Comparison of ENCODE assay signal across 13 cellular contexts in the genomic region with DNA sequence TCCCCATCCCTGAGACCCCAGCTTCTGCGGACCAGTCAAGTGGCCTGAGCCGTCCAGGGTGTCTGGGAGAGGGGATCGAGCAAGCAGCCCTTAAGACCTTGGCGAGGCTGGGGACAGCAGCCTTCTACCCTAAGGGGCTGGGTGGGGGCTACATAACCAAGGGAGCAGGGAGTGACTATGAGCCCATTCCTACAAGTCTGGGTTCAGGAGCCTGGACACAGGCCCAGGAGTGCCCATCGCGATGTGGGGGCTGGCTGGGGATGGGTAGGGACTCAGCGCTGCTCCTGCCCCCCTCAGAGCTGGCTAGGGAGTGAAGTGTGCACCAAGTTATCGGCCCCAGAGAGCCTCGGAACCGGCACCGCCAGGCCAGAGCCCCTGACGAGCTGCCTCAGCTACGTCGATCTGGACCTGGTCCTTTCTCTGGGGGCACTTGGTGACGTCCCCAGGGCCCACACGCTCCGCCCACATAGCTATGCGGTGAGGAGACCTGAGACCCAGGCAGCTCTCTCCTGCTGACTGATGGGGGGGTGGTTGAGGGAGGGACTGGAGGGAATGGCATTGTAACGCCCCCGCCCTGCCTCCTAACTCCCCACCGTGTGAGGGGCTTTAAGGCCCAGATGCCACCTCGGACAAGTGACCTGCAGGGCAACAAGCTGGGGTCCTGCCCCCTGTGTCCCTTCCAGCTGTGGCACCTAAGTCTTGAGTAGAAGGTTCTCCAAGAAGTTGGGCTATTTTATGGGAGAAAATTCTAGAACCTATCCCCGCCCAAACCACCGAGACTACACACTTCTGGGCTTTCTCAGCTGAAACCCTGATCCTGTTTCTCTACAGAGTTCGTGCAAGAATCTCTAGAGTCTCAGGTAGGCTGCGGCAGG. TPM values are rescaled to one million over a fixed set of nuclear protein-coding genes. Genes with fewer than 3 reads are reported as not detected.
DNase-seq lines count a peak whose midpoint lies in the region; ATAC-seq and TF ChIP-seq lines count a peak whose summit lies in the region.
"Had no signal": no experiment of that assay in that cellular context is flagged by ENCODE, and none has a peak within 500 bp of the region (broad histone marks: within the 10 kb centered on the region; RNA-seq: fewer than 3 reads in every experiment).

No MANE protein-coding gene starts in this region.

- TF ChIP-seq POLR2A in HCT116 (IDR thresholded peaks at IDR 0.05; ENCODE audit: borderline replicate concordance, extremely low read depth, insufficient read depth, insufficient read length) = no peak

- TF ChIP-seq CTCF in Caco-2 (IDR thresholded peaks at IDR 0.05; ENCODE audit: insufficient read depth in 1 of 2, low read depth in 1 of 2, low read length in 1 of 2, severe bottlenecking in 1 of 2, unreplicated experiment in 1 of 2) (peak in 1 of 2 experiments; percentile 2), HCT116 (IDR thresholded peaks at IDR 0.05 in 2 of 3, conservative IDR thresholded peaks at IDR 0.05 in 1 of 3; ENCODE audit: borderline replicate concordance in 1 of 3, insufficient read depth in 1 of 3, low read depth in 2 of 3, low read length in 2 of 3) (no peak), brain (conservative IDR thresholded peaks at IDR 0.05) (no peak), osteocyte (IDR thresholded peaks at IDR 0.05) (no peak)

- ATAC-seq in HCT116 = 0 out of 2 replicates have a peak, but pooled peaks have one; percentile 16
- ATAC-seq in naive thymus-derived CD4-positive, alpha-beta T cell = no peak
- no peak for ATAC-seq in HG03520 (IDR thresholded peaks at IDR 0.05; ENCODE audit: unreplicated experiment)

- H3K27ac Mint-ChIP-seq in Caco-2 (ENCODE audit: unreplicated experiment) (peak overlapping the region; percentile 85), brain (no peak overlapping the region), osteocyte (ENCODE audit: unreplicated experiment) (no peak overlapping the region)
- H3K27ac Mint-ChIP-seq in naive thymus-derived CD4-positive, alpha-beta T cell = peak overlapping the region in 7 of 9 donors; percentile 11 to 80 (median 72)
- H3K27ac Mint-ChIP-seq: activated CD8-positive, alpha-beta memory T cell treated with anti-CD3 and anti-CD28 coated beads, Interleukin-2, amount 10 ng/mL, durations not matched to agents 7 days and 5 days had no signal

- intact Hi-C loops in Caco-2 (cut with micrococcal nuclease; ENCODE audit: unreplicated experiment) (no loop called here), HCT116 (cut with micrococcal nuclease) (no loop called here)
- intact Hi-C loops in naive thymus-derived CD4-positive, alpha-beta T cell (cut with micrococcal nuclease) = loop anchor here in 1 of 2 donors (1.0 kb wide), 3 partner anchors 12 to 41 kb away; partner anchors contain the start of gene MOSPD3

- no peak overlapping the region for H3K4me3 ChIP-seq in Caco-2 (ENCODE audit: low read depth, low read length)
- H3K4me3 ChIP-seq in HCT116 (replicated peaks in 1 of 2; ENCODE audit: low read depth in 1 of 2, low read length in 2 of 2) = no peak overlapping the region
- H3K4me3 ChIP-seq in naive thymus-derived CD4-positive, alpha-beta T cell (ENCODE audit: low read length) = no peak overlapping the region

- RAD21 ChIA-PET in HCT116 (lab: Charles Lee; ENCODE audit: low non-redundant PET in 1 of 2, low total read pairs in 2 of 2, uncharacterized antibody in 2 of 2, unreplicated experiment in 2 of 2) = no interaction called here

- H3K27me3 ChIP-seq in Caco-2 (replicated peaks; ENCODE audit: control insufficient read depth, insufficient read depth, low read length) (no peaks in the 10 kb centered on the region), HCT116 (ENCODE audit: insufficient read depth, low read length) (no peaks in the 10 kb centered on the region)
- no peaks in the 10 kb centered on the region for H3K27me3 ChIP-seq in naive thymus-derived CD4-positive, alpha-beta T cell (ENCODE audit: control insufficient read depth in 2 of 2, insufficient read depth in 2 of 2, low read length in 2 of 2)

- in situ Hi-C loops in ACHN (cut with HindIII; ENCODE audit: low pct_ligation_motif_present, low pct_unique_long_range_greater_than_20kb, low sequenced_read_pairs) = no loop called here

- POLR2A ChIA-PET in Caco-2 (lab: Charles Lee) (interaction anchor here (0.6 to 1.4 kb wide), 3 partner anchors 11 to 416 kb away, joined by 4 to 22 read pairs (median 5); partner anchors contain the start of genes FBXO24 and LRCH4), HCT116 (lab: Charles Lee) (interaction anchor here (0.7 to 1.6 kb wide), 2 partner anchors 15 to 140 kb away, joined by 3 to 7 read pairs; partner anchors contain the start of genes FBXO24 and LRCH4)
- POLR2A ChIA-PET in naive thymus-derived CD4-positive, alpha-beta T cell (lab: Charles Lee) = interaction anchor here (0.7 to 3.3 kb wide), 5 partner anchors 8 to 63 kb away, joined by 3 to 70 read pairs (median 4); partner anchors contain the start of genes FBXO24 and LRCH4

- CTCF ChIA-PET in Caco-2 (lab: Charles Lee) (interaction anchor here (0.6 to 1.4 kb wide), 4 partner anchors 12 to 148 kb away, joined by 3 to 7 read pairs (median 3); partner anchors contain the start of genes FBXO24 and LRCH4), HCT116 (lab: Charles Lee) (interaction anchor here (1.2 kb wide), 1 partner anchor 15 kb away, joined by 5 read pairs; the partner anchor contains the start of genes FBXO24 and LRCH4)
- CTCF ChIA-PET in naive thymus-derived CD4-positive, alpha-beta T cell (lab: Charles Lee) = interaction anchor here (0.6 to 1.9 kb wide), 3 partner anchors 15 to 106 kb away, joined by 3 to 8 read pairs (median 4); partner anchors contain the start of genes FBXO24 and LRCH4

- no peaks in the 10 kb centered on the region for H4K20me1 ChIP-seq in HCT116 (ENCODE audit: insufficient read depth)

- BruUV-seq in Caco-2 (replicated peaks; lab: Mats Ljungman, UMichigan) = no TSS peak
- no TSS peak for BruUV-seq in HCT116 (replicated peaks; lab: Mats Ljungman, UMichigan)

- H3K36me3 ChIP-seq in Caco-2 (ENCODE audit: control insufficient read depth, insufficient read depth, low read length) (no peaks in the 10 kb centered on the region; the same call in 1 of the 2 replicates), HCT116 (ENCODE audit: control insufficient read depth in 1 of 2, insufficient read depth in 2 of 2, low read length in 2 of 2) (peaks cover 0 to 2% of the 10 kb centered on the region in 2 experiments; a peak in 1 of 4 replicates)
- peaks cover 4 to 42% (median 13%) of the 10 kb centered on the region in 3 experiments for H3K36me3 ChIP-seq in naive thymus-derived CD4-positive, alpha-beta T cell (ENCODE audit: control insufficient read depth in 2 of 3, insufficient read depth in 3 of 3, low read length in 3 of 3)

- H3K4me2 ChIP-seq in HCT116 (ENCODE audit: low read length) = peak overlapping the region; percentile 40; the same call in 1 of the 2 replicates

- H3K4me3 Mint-ChIP-seq in Caco-2 (ENCODE audit: unreplicated experiment) (no peak overlapping the region), brain (peak overlapping the region in 3 of 5 experiments; percentile 22 to 54 (median 26)), osteocyte (ENCODE audit: unreplicated experiment) (no peak overlapping the region)
- H3K4me3 Mint-ChIP-seq in naive thymus-derived CD4-positive, alpha-beta T cell = peak overlapping the region in 4 of 10 donors; percentile 2 to 76 (median 58)

- no peaks in the 10 kb centered on the region for H3K9me3 ChIP-seq in Caco-2
- H3K9me3 ChIP-seq in HCT116 (ENCODE audit: control insufficient read depth in 1 of 2, insufficient read depth in 1 of 2, low read depth in 1 of 2, low read length in 2 of 2) = no peaks in the 10 kb centered on the region
- H3K9me3 ChIP-seq in naive thymus-derived CD4-positive, alpha-beta T cell (ENCODE audit: control insufficient read depth in 2 of 3, low read length in 3 of 3) = no peaks in the 10 kb centered on the region

- H3K79me2 ChIP-seq in HCT116 (ENCODE audit: insufficient read depth, low read length) = no peaks in the 10 kb centered on the region

- no peaks in the 10 kb centered on the region for H3K9me3 Mint-ChIP-seq in Caco-2 (ENCODE audit: unreplicated experiment)
- no peaks in the 10 kb centered on the region for H3K9me3 Mint-ChIP-seq in brain
- no peaks in the 10 kb centered on the region for H3K9me3 Mint-ChIP-seq in naive thymus-derived CD4-positive, alpha-beta T cell
- H3K9me3 Mint-ChIP-seq in osteocyte (ENCODE audit: unreplicated experiment) = no peaks in the 10 kb centered on the region

- H3K36me3 Mint-ChIP-seq in Caco-2 (ENCODE audit: insufficient read depth, unreplicated experiment) = peaks cover 89% of the 10 kb centered on the region
- H3K36me3 Mint-ChIP-seq in brain = peaks cover 2% of the 10 kb centered on the region
- H3K36me3 Mint-ChIP-seq in naive thymus-derived CD4-positive, alpha-beta T cell = peaks cover 0 to 10% (median 0%) of the 10 kb centered on the region in 5 donors
- H3K36me3 Mint-ChIP-seq in osteocyte (ENCODE audit: unreplicated experiment) = peaks cover 3% of the 10 kb centered on the region

- H3K27me3 Mint-ChIP-seq in Caco-2 (ENCODE audit: insufficient read depth, unreplicated experiment) (no peaks in the 10 kb centered on the region), brain (peaks cover 30% of the 10 kb centered on the region), osteocyte (ENCODE audit: unreplicated experiment) (no peaks in the 10 kb centered on the region)
- peaks cover 0 to 4% (median 0%) of the 10 kb centered on the region in 5 donors for H3K27me3 Mint-ChIP-seq in naive thymus-derived CD4-positive, alpha-beta T cell
- H3K27me3 Mint-ChIP-seq: activated CD8-positive, alpha-beta memory T cell treated with anti-CD3 and anti-CD28 coated beads, Interleukin-2, amount 10 ng/mL, durations not matched to agents 7 days and 5 days had no signal

- no peak overlapping the region for H3K9ac ChIP-seq in HCT116 (ENCODE audit: low read length)

- peaks cover 15% of the 10 kb centered on the region for H3K4me1 Mint-ChIP-seq in Caco-2 (ENCODE audit: low read depth, unreplicated experiment)
- H3K4me1 Mint-ChIP-seq in brain = peaks cover 34% of the 10 kb centered on the region
- peaks cover 11 to 44% (median 27%) of the 10 kb centered on the region in 7 donors for H3K4me1 Mint-ChIP-seq in naive thymus-derived CD4-positive, alpha-beta T cell
- peaks cover 17% of the 10 kb centered on the region for H3K4me1 Mint-ChIP-seq in osteocyte (ENCODE audit: unreplicated experiment)

- no peaks in the 10 kb centered on the region for H3K9me2 ChIP-seq in HCT116 (ENCODE audit: insufficient read depth)

- H3K4me1 ChIP-seq in Caco-2 (peaks cover 32% of the 10 kb centered on the region), HCT116 (ENCODE audit: control insufficient read depth in 1 of 2, insufficient read depth in 2 of 2, low read length in 2 of 2) (peaks cover 17 to 49% of the 10 kb centered on the region in 2 experiments)
- peaks cover 25 to 32% of the 10 kb centered on the region in 2 donors for H3K4me1 ChIP-seq in naive thymus-derived CD4-positive, alpha-beta T cell (ENCODE audit: control insufficient read depth in 2 of 2, insufficient read depth in 2 of 2, low read length in 2 of 2)

- H3K27ac ChIP-seq in HCT116 (ENCODE audit: low read depth, low read length) = peak overlapping the region; percentile 10; the same call in 1 of the 2 replicates
- no peak overlapping the region for H3K27ac ChIP-seq in naive thymus-derived CD4-positive, alpha-beta T cell (ENCODE audit: low read depth, low read length)

- DNase-seq in Caco-2 (peak in 1 of 2 experiments; percentile 53), HCT116 (ENCODE audit: low read depth, low spot score) (no peak), ACHN (no peak), osteocyte (ENCODE audit: extremely low spot score, unreplicated experiment) (no peak)
- no peak for DNase-seq in naive thymus-derived CD4-positive, alpha-beta T cell
- no peak for DNase-seq in activated effector memory CD4-positive, alpha-beta T cell treated with Interleukin-2 at 50 U/mL for 16 hours
- DNase-seq: NCI-H2171 had no signal

- no peak for TF ChIP-seq RAD21 in HCT116 (IDR thresholded peaks at IDR 0.05; ENCODE audit: low read depth)

- no peak overlapping the region for H2AFZ ChIP-seq in HCT116 (ENCODE audit: low read depth, low read length, poor library complexity, severe bottlenecking)

RNA-seq across cellular contexts. Expression of gene SAP25, which starts 2.5 kb away (rescaled TPM):
- total RNA-seq in Caco-2 (2022) = 1.9 and 2.0 TPM in 2 replicates
- total RNA-seq in HCT116 (2021; ENCODE audit: unreplicated experiment) = 4.4 TPM
- polyA plus RNA-seq in HCT116 (2012) = 2.9 and 3.0 TPM in 2 replicates
- 0.81 TPM for polyA plus RNA-seq in brain (ENCODE audit: insufficient read depth, low read depth, low replicate concordance)
- 100 to 1,000 TPM in 2 of 5 experiments, 10 to 100 TPM in 3; 29.1 to 174 (median 71.3) TPM for total RNA-seq in naive thymus-derived CD4-positive, alpha-beta T cell
- polyA plus RNA-seq in naive thymus-derived CD4-positive, alpha-beta T cell = under 1 TPM in 1 of 2 donors, not detected in 1; 0.48 TPM
- total RNA-seq in osteocyte = 1.5 TPM in 1 of 2 replicates, not detected in the other
- total RNA-seq: LHCN-M2, renal cortical epithelial cell had no signal

RNA-seq across cellular contexts. Expression of gene LRCH4, which starts 14.7 kb away (rescaled TPM):
- 69.5 and 71.4 TPM in 2 replicates for total RNA-seq in Caco-2 (2022)
- 47.9 TPM for total RNA-seq in HCT116 (2021; ENCODE audit: unreplicated experiment)
- polyA plus RNA-seq in HCT116 (2012) = 33.3 and 36.1 TPM in 2 replicates
- 32.4 TPM for polyA plus RNA-seq in brain (ENCODE audit: insufficient read depth, low read depth, low replicate concordance)
- 100 to 1,000 TPM; 199 to 504 (median 407) TPM for total RNA-seq in naive thymus-derived CD4-positive, alpha-beta T cell
- 100 to 1,000 TPM; 143 to 199 TPM for polyA plus RNA-seq in naive thymus-derived CD4-positive, alpha-beta T cell
- total RNA-seq in osteocyte = 76.2 and 90.9 TPM in 2 replicates

RNA-seq across cellular contexts. Expression of gene FBXO24, which starts 14.9 kb away (rescaled TPM):
- 1.4 and 1.5 TPM in 2 replicates for total RNA-seq in Caco-2 (2022)
- total RNA-seq in HCT116 (2021; ENCODE audit: unreplicated experiment) = 2.1 TPM
- polyA plus RNA-seq in HCT116 (2012) = 1.8 and 2.1 TPM in 2 replicates
- polyA plus RNA-seq in brain (ENCODE audit: insufficient read depth, low read depth, low replicate concordance) = 0.53 TPM
- total RNA-seq in naive thymus-derived CD4-positive, alpha-beta T cell = 1 to 10 TPM in 4 of 5 experiments, under 1 TPM in 1; 0.75 to 3.1 (median 1.7) TPM
- 1 to 10 TPM; 2.0 TPM for polyA plus RNA-seq in naive thymus-derived CD4-positive, alpha-beta T cell
- total RNA-seq in osteocyte = 0.46 and 0.94 TPM in 2 replicates
- total RNA-seq: mesenteric fat pad had no signal

RNA-seq across cellular contexts. Expression of gene PCOLCE, which starts 31.0 kb away (rescaled TPM):
- total RNA-seq in Caco-2 (2022) (10.4 and 12.9 TPM in 2 replicates), HCT116 (2021; ENCODE audit: unreplicated experiment) (12.4 TPM), osteocyte (608 and 626 TPM in 2 replicates)
- polyA plus RNA-seq in HCT116 (2012) = 12.0 and 16.8 TPM in 2 replicates
- polyA plus RNA-seq in brain (ENCODE audit: insufficient read depth, low read depth, low replicate concordance) = 24.2 TPM
- total RNA-seq in naive thymus-derived CD4-positive, alpha-beta T cell = 10 to 100 TPM in 1 of 5 experiments, 1 to 10 TPM in 4; 9.1 to 11.7 (median 9.5) TPM
- polyA plus RNA-seq in naive thymus-derived CD4-positive, alpha-beta T cell = under 1 TPM in 1 of 2 donors, not detected in 1; 0.64 TPM

RNA-seq across cellular contexts. Expression of gene AGFG2, which starts 32.2 kb away (rescaled TPM):
- 58.5 and 60.7 TPM in 2 replicates for total RNA-seq in Caco-2 (2022)
- 14.0 TPM for total RNA-seq in HCT116 (2021; ENCODE audit: unreplicated experiment)
- 7.8 and 9.2 TPM in 2 replicates for polyA plus RNA-seq in HCT116 (2012)
- polyA plus RNA-seq in brain (ENCODE audit: insufficient read depth, low read depth, low replicate concordance) = 44.8 TPM
- total RNA-seq in naive thymus-derived CD4-positive, alpha-beta T cell = 10 to 100 TPM; 15.8 to 42.4 (median 23.3) TPM
- 1 to 10 TPM; 5.7 to 9.8 TPM for polyA plus RNA-seq in naive thymus-derived CD4-positive, alpha-beta T cell
- total RNA-seq in osteocyte = 10.2 and 10.8 TPM in 2 replicates

Comparison
In these comparisons a context has a peak if more than half of its experiments do, and no peak if none do; other contexts are left out.
1. H3K27ac Mint-ChIP-seq: peak in Caco-2 (single experiment) and naive thymus-derived CD4-positive, alpha-beta T cell (7 of 9); none in brain (0 of 5) and osteocyte (single experiment).
2. H3K4me3 Mint-ChIP-seq: peak in brain (3 of 5); none in Caco-2 (single experiment) and osteocyte (single experiment).